1 cellular context compared by ENCODE assay signal in genomic region chrX:15579778-15580747, GRCh38.
TF ChIP-seq lines count a peak whose summit lies in the region.

No MANE protein-coding gene starts in this region.

TF ChIP-seq in H1, 55 proteins besides CTCF, POLR2A, EP300 and RAD21 (continued from another document):
- no peak for TF ChIP-seq CHD2 (IDR thresholded peaks at IDR 0.05; ENCODE audit: low read length)
